In the genomic region with DNA sequence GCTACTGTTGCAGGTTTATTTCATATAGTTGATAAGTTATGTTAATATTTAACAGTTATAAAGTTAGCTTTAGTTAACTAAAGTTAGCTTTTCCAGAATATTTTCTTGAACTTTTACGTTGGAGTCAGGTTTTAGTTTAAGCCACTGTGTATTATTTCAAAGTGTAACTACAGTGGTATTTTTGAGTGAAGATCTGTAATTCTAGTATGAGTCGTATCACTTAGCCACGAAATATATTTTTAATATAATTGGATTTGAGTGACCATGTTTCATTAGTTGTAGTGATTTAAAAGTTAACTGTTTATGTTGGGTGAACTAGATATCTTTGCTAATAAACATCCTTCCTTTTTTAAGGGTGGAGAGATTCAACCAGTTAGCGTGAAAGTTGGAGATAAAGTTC, we compare ENCODE assay signal across 11 cellular contexts. TPM values are rescaled to one million over a fixed set of nuclear protein-coding genes. Genes with fewer than 3 reads are reported as not detected.
DNase-seq lines count a peak whose midpoint lies in the region; ATAC-seq, FAIRE-seq and TF ChIP-seq lines count a peak whose summit lies in the region.
"Had no signal": no experiment of that assay in that cellular context is flagged by ENCODE, and none has a peak within 500 bp of the region (broad histone marks: within the 10 kb centered on the region; RNA-seq: fewer than 3 reads in every experiment).

No MANE protein-coding gene starts in this region.

- H3K4me2 ChIP-seq in HepG2 (ENCODE audit: low read depth, low read length), result peak overlapping the region; percentile 73

- DNase-seq in GM12864 (ENCODE audit: low read depth) (no peak), HepG2 (ENCODE audit: low spot score) (no peak), CD1c-positive myeloid dendritic cell (ENCODE audit: extremely low spot score) (no peak), ecto neural progenitor cell (ENCODE audit: low spot score) (no peak), glomerular visceral epithelial cell (ENCODE audit: extremely low spot score) (no peak)
- no peak for DNase-seq in activated CD8-positive, alpha-beta T cell treated with anti-CD3 and anti-CD28 coated beads, Interleukin-2, amount 10 ng/mL, durations not matched to agents 7 days and 5 days
- no peak for DNase-seq in effector CD4-positive, alpha-beta T cell
- DNase-seq: NCI-H510A treated with DMSO at 0.1 percent for 48 hours had no signal

- H2AFZ ChIP-seq in HepG2 (ENCODE audit: low read length), result no peak overlapping the region

- peaks cover 31% of the 10 kb centered on the region for H3K4me1 ChIP-seq in HepG2 (ENCODE audit: insufficient read depth, low read length)

- TF ChIP-seq POLR2A in HepG2 (IDR thresholded peaks at IDR 0.05; ENCODE audit: insufficient read depth in 1 of 2, low read depth in 2 of 2, low read length in 2 of 2), result no peak

- POLR2A ChIA-PET in activated CD8-positive, alpha-beta T cell treated with anti-CD3 and anti-CD28 coated beads, Interleukin-2, amount 10 ng/mL, durations not matched to agents 7 days and 5 days (lab: Charles Lee), result interaction anchor here (0.6 to 9.8 kb wide), 2 partner anchors 12 to 68 kb away, joined by 4 to 134 read pairs; a partner anchor contains a TSS
- POLR2A ChIA-PET in HepG2 (lab: Yijun Ruan, JAX), result interaction anchor here (1.1 to 5.8 kb wide), 5 partner anchors 12 to 74 kb away, joined by 3 to 264 read pairs (median 143); a partner anchor contains a TSS

- H3K9me3 ChIP-seq in HepG2 (ENCODE audit: low read length), result no peaks in the 10 kb centered on the region
- H3K9me3 ChIP-seq: right atrium auricular region had no signal

- H3K27ac Mint-ChIP-seq in activated CD8-positive, alpha-beta T cell treated with anti-CD3 and anti-CD28 coated beads, Interleukin-2, amount 10 ng/mL, durations not matched to agents 7 days and 5 days, result no peak overlapping the region

- H3K27ac ChIP-seq in 22Rv1, result peak overlapping the region; percentile 99
- H3K27ac ChIP-seq in HepG2 (ENCODE audit: extremely low read length, insufficient read depth, low read length), result peak overlapping the region; percentile 96

- H3K27me3 ChIP-seq in HepG2 (ENCODE audit: control insufficient read depth in 1 of 2, insufficient read depth in 2 of 2, low read length in 2 of 2), result no peaks in the 10 kb centered on the region; a peak in 1 of 5 replicates
- H3K27me3 ChIP-seq: right atrium auricular region had no signal

- no peaks in the 10 kb centered on the region for H3K9me3 Mint-ChIP-seq in activated CD8-positive, alpha-beta T cell treated with anti-CD3 and anti-CD28 coated beads, Interleukin-2, amount 10 ng/mL, durations not matched to agents 7 days and 5 days (ENCODE audit: insufficient read depth)

- H3K36me3 ChIP-seq in HepG2 (replicated peaks in 1 of 2; ENCODE audit: control insufficient read depth in 1 of 2, insufficient read depth in 2 of 2, low read length in 2 of 2), result peaks cover 10 to 32% of the 10 kb centered on the region in 2 experiments

- H3K9ac ChIP-seq in HepG2 (ENCODE audit: insufficient read depth, low read depth, low read length), result peak overlapping the region; percentile 99

- intact Hi-C loops in HepG2 (cut with micrococcal nuclease; ENCODE audit: unreplicated experiment), result loop anchor here (5.0 kb wide), 1 partner anchor 35 kb away; no protein-coding TSS in a partner anchor

- peaks cover 30% of the 10 kb centered on the region for H4K20me1 ChIP-seq in HepG2 (ENCODE audit: insufficient read depth, low read length)

- H3K4me1 Mint-ChIP-seq in activated CD8-positive, alpha-beta T cell treated with anti-CD3 and anti-CD28 coated beads, Interleukin-2, amount 10 ng/mL, durations not matched to agents 7 days and 5 days (ENCODE audit: low read depth), result peaks cover 25% of the 10 kb centered on the region

- BruUV-seq in HepG2 (replicated peaks; lab: Mats Ljungman, UMichigan), result no TSS peak

- H3K4me3 ChIP-seq in GM12864 (ENCODE audit: low read depth, low read length) (peak overlapping the region; percentile 100; the same call in 1 of the 2 replicates), HepG2 (replicated peaks in 1 of 3; ENCODE audit: insufficient read depth in 1 of 3, low read depth in 2 of 3, low read length in 3 of 3) (peak overlapping the region in 2 of 3 experiments; percentile 87 to 99; a peak in 4 of 6 replicates)
- H3K4me3 ChIP-seq: right atrium auricular region had no signal

- H3K79me2 ChIP-seq in HepG2 (ENCODE audit: insufficient read depth, low read length), result peaks cover 66% of the 10 kb centered on the region

- peak overlapping the region; percentile 98 for H3K4me3 Mint-ChIP-seq in activated CD8-positive, alpha-beta T cell treated with anti-CD3 and anti-CD28 coated beads, Interleukin-2, amount 10 ng/mL, durations not matched to agents 7 days and 5 days

- peaks cover 60% of the 10 kb centered on the region for H3K36me3 Mint-ChIP-seq in activated CD8-positive, alpha-beta T cell treated with anti-CD3 and anti-CD28 coated beads, Interleukin-2, amount 10 ng/mL, durations not matched to agents 7 days and 5 days (ENCODE audit: low read depth)

- no peak for ATAC-seq in activated CD8-positive, alpha-beta T cell treated with anti-CD3 and anti-CD28 coated beads, Interleukin-2, amount 10 ng/mL, durations not matched to agents 7 days and 5 days
- ATAC-seq in HepG2, result no peak

- TF ChIP-seq CTCF in 22Rv1 (IDR thresholded peaks at IDR 0.05), result no peak
- no peak for TF ChIP-seq CTCF in GM12864 (IDR thresholded peaks at IDR 0.05; ENCODE audit: low read depth, low read length, missing control alignments)
- TF ChIP-seq CTCF in HepG2 (CRISPR knock-in tag; IDR thresholded peaks at IDR 0.05), result no peak

- CTCF ChIA-PET in activated CD8-positive, alpha-beta T cell treated with anti-CD3 and anti-CD28 coated beads, Interleukin-2, amount 10 ng/mL, durations not matched to agents 7 days and 5 days (lab: Charles Lee), result interaction anchor here (1.2 to 3.1 kb wide), 3 partner anchors 10 to 97 kb away, joined by 3 to 15 read pairs (median 4); a partner anchor contains a TSS
- CTCF ChIA-PET in HepG2 (lab: Yijun Ruan, JAX; ENCODE audit: low intra/inter-chr PET ratio, low total read pairs), result no interaction called here

- TF ChIP-seq EP300 in HepG2 (IDR thresholded peaks at IDR 0.05; ENCODE audit: low read depth in 2 of 2, low read length in 2 of 2) (no peak), HepG2 (CRISPR knock-in tag; IDR thresholded peaks at IDR 0.05; ENCODE audit: borderline replicate concordance) (no peak)

- TF ChIP-seq RAD21 in HepG2 (CRISPR knock-in tag; IDR thresholded peaks at IDR 0.05), result no peak

- 60% methylated on average over 4 of the region's 4 CpGs for WGBS in HepG2 (ENCODE audit: low lambda C conversion rate)

- H3K27me3 Mint-ChIP-seq in activated CD8-positive, alpha-beta T cell treated with anti-CD3 and anti-CD28 coated beads, Interleukin-2, amount 10 ng/mL, durations not matched to agents 7 days and 5 days (ENCODE audit: low read depth), result no peaks in the 10 kb centered on the region

- no peak for FAIRE-seq in HepG2 (lab: Jason Lieb, UNC)
- FAIRE-seq: islet of Langerhans had no signal

- in situ Hi-C loops in HepG2 (cut with HindIII; ENCODE audit: extremely low pct_ligation_motif_present, low pct_unique_long_range_greater_than_20kb), result no loop called here

RNA-seq across cellular contexts. Expression of a gene that starts 2.5 kb away (rescaled TPM):
- 100 to 1,000 TPM; 153 to 162 TPM for total RNA-seq in activated CD8-positive, alpha-beta T cell treated with anti-CD3 and anti-CD28 coated beads, Interleukin-2, amount 10 ng/mL, durations not matched to agents 7 days and 5 days
- 823 and 1,040 TPM in 2 replicates for total RNA-seq in HepG2 (2016; rRNA removed; fragmentation: Illumina TruSeq; extraction: Trizol)
- 289 and 312 TPM in 2 replicates for total RNA-seq in HepG2 (2016; cell fraction: cytosol; rRNA removed; fragmentation: Illumina TruSeq; extraction: Trizol; ENCODE audit: low read depth)
- 818 and 1,177 TPM in 2 replicates for total RNA-seq in HepG2 (2016; cell fraction: insoluble cytoplasmic fraction; rRNA removed; fragmentation: Illumina TruSeq; extraction: Trizol)
- 277 and 288 TPM in 2 replicates for total RNA-seq in HepG2 (2016; cell fraction: membrane; rRNA removed; fragmentation: Illumina TruSeq; extraction: Trizol)
- 323 and 352 TPM in 2 replicates for total RNA-seq in HepG2 (2016; cell fraction: nucleus; rRNA removed; fragmentation: Illumina TruSeq; extraction: Trizol)
- 200 and 244 TPM in 2 replicates for polyA plus RNA-seq in HepG2 (2011; rRNA removed)
- 131 and 201 TPM in 2 replicates for polyA plus RNA-seq in HepG2 (2011; cell fraction: cytosol; rRNA removed)
- 67.1 and 99.6 TPM in 2 replicates for polyA plus RNA-seq in HepG2 (2011; cell fraction: nucleus; rRNA removed)
- 555 and 769 TPM in 2 replicates for polyA plus RNA-seq in HepG2 (2012)
- 404 and 477 TPM in 2 replicates for polyA plus RNA-seq in HepG2 (2016; cell fraction: cytosol; fragmentation: Illumina TruSeq; extraction: Trizol; ENCODE audit: low read depth)
- polyA plus RNA-seq in HepG2 (2016; cell fraction: insoluble cytoplasmic fraction; fragmentation: Illumina TruSeq; extraction: Trizol; ENCODE audit: low read depth), result 1,596 and 2,077 TPM in 2 replicates
- polyA plus RNA-seq in HepG2 (2016; cell fraction: membrane; fragmentation: Illumina TruSeq; extraction: Trizol; ENCODE audit: low read depth), result 353 and 396 TPM in 2 replicates
- polyA plus RNA-seq in HepG2 (2016; cell fraction: nucleus; fragmentation: Illumina TruSeq; extraction: Trizol; ENCODE audit: insufficient read depth, low read depth), result 750 and 786 TPM in 2 replicates
- polyA minus RNA-seq in HepG2 (2011; rRNA and poly(A)+ RNA removed; ENCODE audit: low replicate concordance), result 16.5 and 17.8 TPM in 2 replicates
- 49.8 and 52.9 TPM in 2 replicates for polyA minus RNA-seq in HepG2 (2011; cell fraction: cytosol; rRNA and poly(A)+ RNA removed)
- polyA minus RNA-seq in HepG2 (2011; cell fraction: nucleus; rRNA and poly(A)+ RNA removed), result 107 and 118 TPM in 2 replicates

RNA-seq across cellular contexts. Expression of a gene that starts 3.0 kb away (rescaled TPM):
- total RNA-seq in activated CD8-positive, alpha-beta T cell treated with anti-CD3 and anti-CD28 coated beads, Interleukin-2, amount 10 ng/mL, durations not matched to agents 7 days and 5 days, result 100 to 1,000 TPM; 322 to 336 TPM
- total RNA-seq in HepG2 (2016; rRNA removed; fragmentation: Illumina TruSeq; extraction: Trizol), result 2,610 and 3,898 TPM in 2 replicates
- total RNA-seq in HepG2 (2016; cell fraction: cytosol; rRNA removed; fragmentation: Illumina TruSeq; extraction: Trizol; ENCODE audit: low read depth), result 294 and 363 TPM in 2 replicates
- 2,668 and 3,847 TPM in 2 replicates for total RNA-seq in HepG2 (2016; cell fraction: insoluble cytoplasmic fraction; rRNA removed; fragmentation: Illumina TruSeq; extraction: Trizol)
- total RNA-seq in HepG2 (2016; cell fraction: membrane; rRNA removed; fragmentation: Illumina TruSeq; extraction: Trizol), result 777 and 956 TPM in 2 replicates
- 1,442 and 1,577 TPM in 2 replicates for total RNA-seq in HepG2 (2016; cell fraction: nucleus; rRNA removed; fragmentation: Illumina TruSeq; extraction: Trizol)
- 541 and 685 TPM in 2 replicates for polyA plus RNA-seq in HepG2 (2011; rRNA removed)
- polyA plus RNA-seq in HepG2 (2011; cell fraction: cytosol; rRNA removed), result 337 and 401 TPM in 2 replicates
- 282 and 392 TPM in 2 replicates for polyA plus RNA-seq in HepG2 (2011; cell fraction: nucleus; rRNA removed)
- polyA plus RNA-seq in HepG2 (2012), result 1,241 and 1,531 TPM in 2 replicates
- 214 and 254 TPM in 2 replicates for polyA plus RNA-seq in HepG2 (2016; cell fraction: cytosol; fragmentation: Illumina TruSeq; extraction: Trizol; ENCODE audit: low read depth)
- polyA plus RNA-seq in HepG2 (2016; cell fraction: insoluble cytoplasmic fraction; fragmentation: Illumina TruSeq; extraction: Trizol; ENCODE audit: low read depth), result 3,105 and 3,208 TPM in 2 replicates
- 499 and 587 TPM in 2 replicates for polyA plus RNA-seq in HepG2 (2016; cell fraction: membrane; fragmentation: Illumina TruSeq; extraction: Trizol; ENCODE audit: low read depth)
- polyA plus RNA-seq in HepG2 (2016; cell fraction: nucleus; fragmentation: Illumina TruSeq; extraction: Trizol; ENCODE audit: insufficient read depth, low read depth), result 1,541 and 1,640 TPM in 2 replicates
- 396 and 646 TPM in 2 replicates for polyA minus RNA-seq in HepG2 (2011; rRNA and poly(A)+ RNA removed; ENCODE audit: low replicate concordance)
- 759 and 815 TPM in 2 replicates for polyA minus RNA-seq in HepG2 (2011; cell fraction: cytosol; rRNA and poly(A)+ RNA removed)
- 956 and 1,197 TPM in 2 replicates for polyA minus RNA-seq in HepG2 (2011; cell fraction: nucleus; rRNA and poly(A)+ RNA removed)

RNA-seq across cellular contexts. Expression of a gene that starts 13.2 kb away (rescaled TPM):
- 10 to 100 TPM; 16.5 to 21.3 TPM for total RNA-seq in activated CD8-positive, alpha-beta T cell treated with anti-CD3 and anti-CD28 coated beads, Interleukin-2, amount 10 ng/mL, durations not matched to agents 7 days and 5 days
- total RNA-seq in HepG2 (2016; rRNA removed; fragmentation: Illumina TruSeq; extraction: Trizol), result 38.6 and 68.3 TPM in 2 replicates
- total RNA-seq in HepG2 (2016; cell fraction: cytosol; rRNA removed; fragmentation: Illumina TruSeq; extraction: Trizol; ENCODE audit: low read depth), result 9.3 and 12.1 TPM in 2 replicates
- total RNA-seq in HepG2 (2016; cell fraction: insoluble cytoplasmic fraction; rRNA removed; fragmentation: Illumina TruSeq; extraction: Trizol), result 40.9 and 72.6 TPM in 2 replicates
- total RNA-seq in HepG2 (2016; cell fraction: membrane; rRNA removed; fragmentation: Illumina TruSeq; extraction: Trizol), result 18.9 and 19.0 TPM in 2 replicates
- 24.2 and 27.0 TPM in 2 replicates for total RNA-seq in HepG2 (2016; cell fraction: nucleus; rRNA removed; fragmentation: Illumina TruSeq; extraction: Trizol)
- 21.6 and 35.7 TPM in 2 replicates for polyA plus RNA-seq in HepG2 (2011; rRNA removed)
- polyA plus RNA-seq in HepG2 (2011; cell fraction: cytosol; rRNA removed), result 14.7 and 22.7 TPM in 2 replicates
- polyA plus RNA-seq in HepG2 (2011; cell fraction: nucleus; rRNA removed), result 5.7 and 6.8 TPM in 2 replicates
- polyA plus RNA-seq in HepG2 (2012), result 35.0 and 42.6 TPM in 2 replicates
- 4.4 and 4.5 TPM in 2 replicates for polyA plus RNA-seq in HepG2 (2016; cell fraction: cytosol; fragmentation: Illumina TruSeq; extraction: Trizol; ENCODE audit: low read depth)
- 81.1 and 90.4 TPM in 2 replicates for polyA plus RNA-seq in HepG2 (2016; cell fraction: insoluble cytoplasmic fraction; fragmentation: Illumina TruSeq; extraction: Trizol; ENCODE audit: low read depth)
- 10.8 and 11.2 TPM in 2 replicates for polyA plus RNA-seq in HepG2 (2016; cell fraction: membrane; fragmentation: Illumina TruSeq; extraction: Trizol; ENCODE audit: low read depth)
- 35.1 and 36.4 TPM in 2 replicates for polyA plus RNA-seq in HepG2 (2016; cell fraction: nucleus; fragmentation: Illumina TruSeq; extraction: Trizol; ENCODE audit: insufficient read depth, low read depth)
- 4.3 and 6.0 TPM in 2 replicates for polyA minus RNA-seq in HepG2 (2011; rRNA and poly(A)+ RNA removed; ENCODE audit: low replicate concordance)
- polyA minus RNA-seq in HepG2 (2011; cell fraction: cytosol; rRNA and poly(A)+ RNA removed), result 19.6 and 25.8 TPM in 2 replicates
- polyA minus RNA-seq in HepG2 (2011; cell fraction: nucleus; rRNA and poly(A)+ RNA removed), result 30.6 and 35.3 TPM in 2 replicates

RNA-seq across cellular contexts. Expression of a gene that starts 49.3 kb away (rescaled TPM):
- 10 to 100 TPM; 22.5 to 22.6 TPM for total RNA-seq in activated CD8-positive, alpha-beta T cell treated with anti-CD3 and anti-CD28 coated beads, Interleukin-2, amount 10 ng/mL, durations not matched to agents 7 days and 5 days
- 34.9 and 41.8 TPM in 2 replicates for total RNA-seq in HepG2 (2016; rRNA removed; fragmentation: Illumina TruSeq; extraction: Trizol)
- total RNA-seq in HepG2 (2016; cell fraction: cytosol; rRNA removed; fragmentation: Illumina TruSeq; extraction: Trizol; ENCODE audit: low read depth), result 13.9 and 15.1 TPM in 2 replicates
- total RNA-seq in HepG2 (2016; cell fraction: insoluble cytoplasmic fraction; rRNA removed; fragmentation: Illumina TruSeq; extraction: Trizol), result 36.3 and 46.6 TPM in 2 replicates
- total RNA-seq in HepG2 (2016; cell fraction: membrane; rRNA removed; fragmentation: Illumina TruSeq; extraction: Trizol), result 27.0 and 28.4 TPM in 2 replicates
- 17.9 and 20.6 TPM in 2 replicates for total RNA-seq in HepG2 (2016; cell fraction: nucleus; rRNA removed; fragmentation: Illumina TruSeq; extraction: Trizol)
- 4.2 and 4.6 TPM in 2 replicates for polyA plus RNA-seq in HepG2 (2011; rRNA removed)
- polyA plus RNA-seq in HepG2 (2011; cell fraction: cytosol; rRNA removed), result 2.2 and 4.2 TPM in 2 replicates
- 2.8 and 3.0 TPM in 2 replicates for polyA plus RNA-seq in HepG2 (2011; cell fraction: nucleus; rRNA removed)
- 15.3 and 22.1 TPM in 2 replicates for polyA plus RNA-seq in HepG2 (2012)
- polyA plus RNA-seq in HepG2 (2016; cell fraction: cytosol; fragmentation: Illumina TruSeq; extraction: Trizol; ENCODE audit: low read depth), result 3.0 and 3.1 TPM in 2 replicates
- 36.5 and 43.5 TPM in 2 replicates for polyA plus RNA-seq in HepG2 (2016; cell fraction: insoluble cytoplasmic fraction; fragmentation: Illumina TruSeq; extraction: Trizol; ENCODE audit: low read depth)
- polyA plus RNA-seq in HepG2 (2016; cell fraction: membrane; fragmentation: Illumina TruSeq; extraction: Trizol; ENCODE audit: low read depth), result 6.5 and 8.6 TPM in 2 replicates
- 16.1 and 16.4 TPM in 2 replicates for polyA plus RNA-seq in HepG2 (2016; cell fraction: nucleus; fragmentation: Illumina TruSeq; extraction: Trizol; ENCODE audit: insufficient read depth, low read depth)
- 2.2 and 8.1 TPM in 2 replicates for polyA minus RNA-seq in HepG2 (2011; rRNA and poly(A)+ RNA removed; ENCODE audit: low replicate concordance)
- 6.9 and 8.3 TPM in 2 replicates for polyA minus RNA-seq in HepG2 (2011; cell fraction: cytosol; rRNA and poly(A)+ RNA removed)
- polyA minus RNA-seq in HepG2 (2011; cell fraction: nucleus; rRNA and poly(A)+ RNA removed), result 25.2 and 29.4 TPM in 2 replicates
